Comparison of ENCODE assay signal across 1 cellular context in genomic region chr18:46173393-46174316, GRCh38.
TF ChIP-seq lines count a peak whose summit lies in the region.

No MANE protein-coding gene starts in this region.

TF ChIP-seq in HepG2, 621 proteins besides CTCF, POLR2A, EP300 and RAD21 (continued from another document and continues in another):
- TF ChIP-seq ATF7 (IDR thresholded peaks at IDR 0.05): no peak
- TF ChIP-seq ATF7 (CRISPR knock-in tag; IDR thresholded peaks at IDR 0.05): 0 out of 2 replicates have a peak, but pooled peaks have one; percentile 42
- TF ChIP-seq NFYC (CRISPR knock-in tag; IDR thresholded peaks at IDR 0.05): 0 out of 2 replicates have a peak, but pooled peaks have one; percentile 12
- TF ChIP-seq, protein P1, sequence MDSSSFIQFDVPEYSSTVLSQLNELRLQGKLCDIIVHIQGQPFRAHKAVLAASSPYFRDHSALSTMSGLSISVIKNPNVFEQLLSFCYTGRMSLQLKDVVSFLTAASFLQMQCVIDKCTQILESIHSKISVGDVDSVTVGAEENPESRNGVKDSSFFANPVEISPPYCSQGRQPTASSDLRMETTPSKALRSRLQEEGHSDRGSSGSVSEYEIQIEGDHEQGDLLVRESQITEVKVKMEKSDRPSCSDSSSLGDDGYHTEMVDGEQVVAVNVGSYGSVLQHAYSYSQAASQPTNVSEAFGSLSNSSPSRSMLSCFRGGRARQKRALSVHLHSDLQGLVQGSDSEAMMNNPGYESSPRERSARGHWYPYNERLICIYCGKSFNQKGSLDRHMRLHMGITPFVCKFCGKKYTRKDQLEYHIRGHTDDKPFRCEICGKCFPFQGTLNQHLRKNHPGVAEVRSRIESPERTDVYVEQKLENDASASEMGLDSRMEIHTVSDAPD (CRISPR knock-in tag; IDR thresholded peaks at IDR 0.05): no peak
- no peak for TF ChIP-seq MAZ (IDR thresholded peaks at IDR 0.05; ENCODE audit: borderline replicate concordance, low read depth, low read length)
- TF ChIP-seq MAZ (CRISPR knock-in tag; IDR thresholded peaks at IDR 0.05; ENCODE audit: low read depth): peak; percentile 25
- peak; percentile 75 for TF ChIP-seq HDAC1 (CRISPR knock-in tag; IDR thresholded peaks at IDR 0.05)
- peak; percentile 81 for TF ChIP-seq HOXA3 (CRISPR knock-in tag; IDR thresholded peaks at IDR 0.05)
- no peak for TF ChIP-seq LCORL (IDR thresholded peaks at IDR 0.05)
- TF ChIP-seq LCORL (CRISPR knock-in tag; IDR thresholded peaks at IDR 0.05): peak; percentile 81
- peak; percentile 71; the same call in 1 of the 2 replicates for TF ChIP-seq NFKBIZ (CRISPR knock-in tag; IDR thresholded peaks at IDR 0.05)
- 0 out of 2 replicates have a peak, but pooled peaks have one; percentile 16 for TF ChIP-seq ZNF609 (CRISPR knock-in tag; IDR thresholded peaks at IDR 0.05; ENCODE audit: borderline replicate concordance)
- TF ChIP-seq HNRNPUL1 (IDR thresholded peaks at IDR 0.05; ENCODE audit: low read depth, low read length): peak; percentile 85
- no peak for TF ChIP-seq BHLHE40 (IDR thresholded peaks at IDR 0.05; ENCODE audit: low read length)
- peak; percentile 78 for TF ChIP-seq CCAR2 (optimal IDR thresholded peaks at IDR 0.05; ENCODE audit: low read depth, low read length)
- TF ChIP-seq, protein P2, sequence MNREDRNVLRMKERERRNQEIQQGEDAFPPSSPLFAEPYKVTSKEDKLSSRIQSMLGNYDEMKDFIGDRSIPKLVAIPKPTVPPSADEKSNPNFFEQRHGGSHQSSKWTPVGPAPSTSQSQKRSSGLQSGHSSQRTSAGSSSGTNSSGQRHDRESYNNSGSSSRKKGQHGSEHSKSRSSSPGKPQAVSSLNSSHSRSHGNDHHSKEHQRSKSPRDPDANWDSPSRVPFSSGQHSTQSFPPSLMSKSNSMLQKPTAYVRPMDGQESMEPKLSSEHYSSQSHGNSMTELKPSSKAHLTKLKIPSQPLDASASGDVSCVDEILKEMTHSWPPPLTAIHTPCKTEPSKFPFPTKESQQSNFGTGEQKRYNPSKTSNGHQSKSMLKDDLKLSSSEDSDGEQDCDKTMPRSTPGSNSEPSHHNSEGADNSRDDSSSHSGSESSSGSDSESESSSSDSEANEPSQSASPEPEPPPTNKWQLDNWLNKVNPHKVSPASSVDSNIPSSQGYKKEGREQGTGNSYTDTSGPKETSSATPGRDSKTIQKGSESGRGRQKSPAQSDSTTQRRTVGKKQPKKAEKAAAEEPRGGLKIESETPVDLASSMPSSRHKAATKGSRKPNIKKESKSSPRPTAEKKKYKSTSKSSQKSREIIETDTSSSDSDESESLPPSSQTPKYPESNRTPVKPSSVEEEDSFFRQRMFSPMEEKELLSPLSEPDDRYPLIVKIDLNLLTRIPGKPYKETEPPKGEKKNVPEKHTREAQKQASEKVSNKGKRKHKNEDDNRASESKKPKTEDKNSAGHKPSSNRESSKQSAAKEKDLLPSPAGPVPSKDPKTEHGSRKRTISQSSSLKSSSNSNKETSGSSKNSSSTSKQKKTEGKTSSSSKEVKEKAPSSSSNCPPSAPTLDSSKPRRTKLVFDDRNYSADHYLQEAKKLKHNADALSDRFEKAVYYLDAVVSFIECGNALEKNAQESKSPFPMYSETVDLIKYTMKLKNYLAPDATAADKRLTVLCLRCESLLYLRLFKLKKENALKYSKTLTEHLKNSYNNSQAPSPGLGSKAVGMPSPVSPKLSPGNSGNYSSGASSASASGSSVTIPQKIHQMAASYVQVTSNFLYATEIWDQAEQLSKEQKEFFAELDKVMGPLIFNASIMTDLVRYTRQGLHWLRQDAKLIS (CRISPR knock-in tag; IDR thresholded peaks at IDR 0.05): no peak
- TF ChIP-seq MAFF (IDR thresholded peaks at IDR 0.05; ENCODE audit: low read depth, low read length): no peak
- peak; percentile 97 for TF ChIP-seq U2AF1 (optimal IDR thresholded peaks at IDR 0.05; ENCODE audit: low read depth, low read length)
- TF ChIP-seq ZNF781 (CRISPR knock-in tag; IDR thresholded peaks at IDR 0.05; ENCODE audit: borderline replicate concordance, not compliant biosample characterization): no peak
- peak; percentile 39; the same call in 1 of the 2 replicates for TF ChIP-seq THRA (CRISPR knock-in tag; IDR thresholded peaks at IDR 0.05; ENCODE audit: borderline replicate concordance)
- peak; percentile 74 for TF ChIP-seq ZBTB2 (CRISPR knock-in tag; IDR thresholded peaks at IDR 0.05; ENCODE audit: low read depth)
- TF ChIP-seq CBX5 (CRISPR knock-in tag; IDR thresholded peaks at IDR 0.05; ENCODE audit: borderline replicate concordance): peak; percentile 72
- TF ChIP-seq JDP2 (CRISPR knock-in tag; IDR thresholded peaks at IDR 0.05; ENCODE audit: borderline replicate concordance): no peak; the same call in 1 of the 2 replicates
- no peak for TF ChIP-seq ATRX (CRISPR knock-in tag; IDR thresholded peaks at IDR 0.05; ENCODE audit: borderline replicate concordance)
- TF ChIP-seq ZNF572 (CRISPR knock-in tag; IDR thresholded peaks at IDR 0.05): no peak
- no peak; the same call in 1 of the 2 replicates for TF ChIP-seq ETV6 (CRISPR knock-in tag; conservative IDR thresholded peaks at IDR 0.05)
- TF ChIP-seq LBX2 (CRISPR knock-in tag; IDR thresholded peaks at IDR 0.05; ENCODE audit: borderline replicate concordance): peak; percentile 75; the same call in 1 of the 2 replicates
- TF ChIP-seq SATB2 (CRISPR knock-in tag; IDR thresholded peaks at IDR 0.05): peak; percentile 34; the same call in 1 of the 2 replicates
- TF ChIP-seq KLF15 (CRISPR knock-in tag; IDR thresholded peaks at IDR 0.05; ENCODE audit: borderline replicate concordance): peak; percentile 27; the same call in 1 of the 2 replicates
- TF ChIP-seq, protein P3, sequence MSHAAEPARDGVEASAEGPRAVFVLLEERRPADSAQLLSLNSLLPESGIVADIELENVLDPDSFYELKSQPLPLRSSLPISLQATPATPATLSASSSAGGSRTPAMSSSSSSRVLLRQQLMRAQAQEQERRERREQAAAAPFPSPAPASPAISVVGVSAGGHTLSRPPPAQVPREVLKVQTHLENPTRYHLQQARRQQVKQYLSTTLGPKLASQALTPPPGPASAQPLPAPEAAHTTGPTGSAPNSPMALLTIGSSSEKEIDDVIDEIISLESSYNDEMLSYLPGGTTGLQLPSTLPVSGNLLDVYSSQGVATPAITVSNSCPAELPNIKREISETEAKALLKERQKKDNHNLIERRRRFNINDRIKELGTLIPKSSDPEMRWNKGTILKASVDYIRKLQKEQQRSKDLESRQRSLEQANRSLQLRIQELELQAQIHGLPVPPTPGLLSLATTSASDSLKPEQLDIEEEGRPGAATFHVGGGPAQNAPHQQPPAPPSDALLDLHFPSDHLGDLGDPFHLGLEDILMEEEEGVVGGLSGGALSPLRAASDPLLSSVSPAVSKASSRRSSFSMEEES (CRISPR knock-in tag; IDR thresholded peaks at IDR 0.05): peak; percentile 24; the same call in 1 of the 2 replicates
- no peak for TF ChIP-seq TOE1 (CRISPR knock-in tag; IDR thresholded peaks at IDR 0.05)
- TF ChIP-seq, protein P4, sequence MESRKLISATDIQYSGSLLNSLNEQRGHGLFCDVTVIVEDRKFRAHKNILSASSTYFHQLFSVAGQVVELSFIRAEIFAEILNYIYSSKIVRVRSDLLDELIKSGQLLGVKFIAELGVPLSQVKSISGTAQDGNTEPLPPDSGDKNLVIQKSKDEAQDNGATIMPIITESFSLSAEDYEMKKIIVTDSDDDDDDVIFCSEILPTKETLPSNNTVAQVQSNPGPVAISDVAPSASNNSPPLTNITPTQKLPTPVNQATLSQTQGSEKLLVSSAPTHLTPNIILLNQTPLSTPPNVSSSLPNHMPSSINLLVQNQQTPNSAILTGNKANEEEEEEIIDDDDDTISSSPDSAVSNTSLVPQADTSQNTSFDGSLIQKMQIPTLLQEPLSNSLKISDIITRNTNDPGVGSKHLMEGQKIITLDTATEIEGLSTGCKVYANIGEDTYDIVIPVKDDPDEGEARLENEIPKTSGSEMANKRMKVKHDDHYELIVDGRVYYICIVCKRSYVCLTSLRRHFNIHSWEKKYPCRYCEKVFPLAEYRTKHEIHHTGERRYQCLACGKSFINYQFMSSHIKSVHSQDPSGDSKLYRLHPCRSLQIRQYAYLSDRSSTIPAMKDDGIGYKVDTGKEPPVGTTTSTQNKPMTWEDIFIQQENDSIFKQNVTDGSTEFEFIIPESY (CRISPR knock-in tag; IDR thresholded peaks at IDR 0.05): peak; percentile 50; the same call in 1 of the 2 replicates
- peak; percentile 67 for TF ChIP-seq MXD4 (CRISPR knock-in tag; IDR thresholded peaks at IDR 0.05)
- TF ChIP-seq ZNF792 (CRISPR knock-in tag; IDR thresholded peaks at IDR 0.05): peak; percentile 69; the same call in 1 of the 2 replicates
- TF ChIP-seq HNF1B (CRISPR knock-in tag; IDR thresholded peaks at IDR 0.05): no peak
- TF ChIP-seq HMG20A (CRISPR knock-in tag; IDR thresholded peaks at IDR 0.05; ENCODE audit: borderline replicate concordance): peak; percentile 23; the same call in 1 of the 2 replicates
- no peak for TF ChIP-seq SOX6 (IDR thresholded peaks at IDR 0.05)
- TF ChIP-seq SOX6 (CRISPR knock-in tag; IDR thresholded peaks at IDR 0.05): peak; percentile 63; the same call in 1 of the 2 replicates
- TF ChIP-seq ZNF274 (CRISPR knock-in tag; IDR thresholded peaks at IDR 0.05): no peak; the same call in 1 of the 2 replicates
- peak; percentile 16; the same call in 1 of the 2 replicates for TF ChIP-seq CCDC6 (CRISPR knock-in tag; IDR thresholded peaks at IDR 0.05)
- TF ChIP-seq ISL2 (CRISPR knock-in tag; IDR thresholded peaks at IDR 0.05): peak; percentile 42; the same call in 1 of the 2 replicates
